Comparison of ENCODE assay signal across 27 cellular contexts in the genomic region with DNA sequence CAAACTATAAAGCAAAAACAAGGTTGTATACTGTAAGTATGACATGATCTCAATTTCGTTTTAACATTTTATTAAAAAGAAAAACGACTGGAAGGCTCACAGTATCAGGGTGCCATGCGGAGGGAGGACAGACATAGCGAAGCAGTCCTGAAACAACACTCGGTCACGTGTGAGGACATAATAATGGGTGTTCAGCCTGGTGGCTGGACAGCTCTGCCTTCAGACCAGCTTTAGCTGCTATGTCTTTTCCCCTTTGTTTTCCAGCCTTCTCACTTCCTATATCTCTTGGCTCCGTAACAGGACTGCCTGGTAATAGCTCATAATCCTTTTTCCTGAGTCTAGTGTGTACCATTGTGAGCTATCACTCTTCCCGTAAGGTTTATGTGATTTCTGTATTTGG. TPM values are rescaled to one million over a fixed set of nuclear protein-coding genes. Genes with fewer than 3 reads are reported as not detected.
DNase-seq lines count a peak whose midpoint lies in the region; ATAC-seq, FAIRE-seq and TF ChIP-seq lines count a peak whose summit lies in the region.
"Had no signal": no experiment of that assay in that cellular context is flagged by ENCODE, and none has a peak within 500 bp of the region (broad histone marks: within the 10 kb centered on the region; RNA-seq: fewer than 3 reads in every experiment).

No MANE protein-coding gene starts in this region.

- H3K23ac ChIP-seq in H1 (ENCODE audit: insufficient read length): no peak overlapping the region

- H3K36me3 Mint-ChIP-seq in immature natural killer cell: no peaks in the 10 kb centered on the region
- H3K36me3 Mint-ChIP-seq: CD4-positive, CD25-positive, alpha-beta regulatory T cell; CD8-positive, alpha-beta T cell had no signal

- no peak overlapping the region for H2BK5ac ChIP-seq in H1 (ENCODE audit: low read depth, low read length)

- H3K9me2 ChIP-seq in DOHH2 (replicated peaks; ENCODE audit: control insufficient read depth, low read length) (no peaks in the 10 kb centered on the region), SU-DHL-6 (replicated peaks; ENCODE audit: insufficient read depth, low read length) (no peaks in the 10 kb centered on the region)

- intact Hi-C loops in left lung (cut with DNase I): no loop called here

- no peaks in the 10 kb centered on the region for H3K79me2 ChIP-seq in DOHH2 (ENCODE audit: control insufficient read depth, low read length)
- no peaks in the 10 kb centered on the region for H3K79me2 ChIP-seq in SU-DHL-6 (ENCODE audit: insufficient read depth, low read length)
- H3K79me2 ChIP-seq in H1 (ENCODE audit: control insufficient read depth in 1 of 2, insufficient read depth in 2 of 2, low read length in 2 of 2): no peaks in the 10 kb centered on the region

- no peak overlapping the region for H3K56ac ChIP-seq in H1 (replicated peaks; ENCODE audit: insufficient read length, low read depth, low read length)

- H3K36me3 ChIP-seq in DOHH2 (ENCODE audit: control insufficient read depth, low read length) (no peaks in the 10 kb centered on the region), SU-DHL-6 (ENCODE audit: low read length) (no peaks in the 10 kb centered on the region; the same call in 1 of the 2 replicates), bronchial epithelial cell (ENCODE audit: control insufficient read depth, insufficient read depth, low read length) (no peaks in the 10 kb centered on the region), H1 (ENCODE audit: control insufficient read depth in 2 of 4, insufficient read depth in 4 of 4, low read length in 3 of 4) (no peaks in the 10 kb centered on the region), left lung (no peaks in the 10 kb centered on the region)
- H3K36me3 ChIP-seq: HAP-1 had no signal

- peaks cover under 1 to 3% (median 3%) of the 10 kb centered on the region in 3 donors for H3K27me3 Mint-ChIP-seq in immature natural killer cell (ENCODE audit: low read depth in 3 of 3)

- no peak overlapping the region for H3K14ac ChIP-seq in H1 (ENCODE audit: insufficient read length)

- no peak overlapping the region for H3K27ac Mint-ChIP-seq in immature natural killer cell
- H3K27ac Mint-ChIP-seq: CD4-positive, CD25-positive, alpha-beta regulatory T cell; CD8-positive, alpha-beta T cell; GM23338; HFFc6 had no signal

- H4K20me1 ChIP-seq in DOHH2 (ENCODE audit: control insufficient read depth, insufficient read depth, low read depth, low read length) (no peaks in the 10 kb centered on the region), SU-DHL-6 (ENCODE audit: low read depth, low read length) (no peaks in the 10 kb centered on the region), H1 (replicated peaks in 1 of 2; ENCODE audit: control insufficient read depth in 1 of 2, insufficient read depth in 2 of 2, low read length in 2 of 2) (no peaks in the 10 kb centered on the region)

- FAIRE-seq in bronchial epithelial cell (lab: Jason Lieb, UNC) (peak; percentile 87), H1 (lab: Jason Lieb, UNC) (no peak)
- FAIRE-seq: A549, GM12878, GM19239, H54 had no signal

- no peak overlapping the region for H2BK20ac ChIP-seq in H1 (ENCODE audit: low read length)

- H2AK5ac ChIP-seq in H1 (ENCODE audit: low read depth, low read length): no peak overlapping the region

- H3K9me3 ChIP-seq in DOHH2 (ENCODE audit: control insufficient read depth, insufficient read depth, low read length) (no peaks in the 10 kb centered on the region), SU-DHL-6 (ENCODE audit: insufficient read depth, low read length) (no peaks in the 10 kb centered on the region), H1 (ENCODE audit: insufficient read depth in 2 of 2, low read depth in 1 of 2, low read length in 1 of 2) (no peaks in the 10 kb centered on the region), left lung (no peaks in the 10 kb centered on the region)
- H3K9me3 ChIP-seq: A549, Caco-2, HAP-1 had no signal

- H4K91ac ChIP-seq in H1 (replicated peaks; ENCODE audit: insufficient read length, low read length): no peak overlapping the region

- peaks cover 16% of the 10 kb centered on the region for H3K4me1 ChIP-seq in DOHH2 (ENCODE audit: control insufficient read depth, low read length)
- H3K4me1 ChIP-seq in H1 (replicated peaks in 1 of 4; ENCODE audit: control insufficient read depth in 3 of 4, insufficient read depth in 4 of 4, low read length in 3 of 4): no peaks in the 10 kb centered on the region
- H3K4me1 ChIP-seq in left lung: no peaks in the 10 kb centered on the region
- H3K4me1 ChIP-seq: A549, Caco-2, HAP-1 had no signal

- no peak overlapping the region for H3K18ac ChIP-seq in H1 (ENCODE audit: extremely low read depth, low read length)

- H4K8ac ChIP-seq in H1 (ENCODE audit: extremely low read depth, insufficient read depth, low read length): no peak overlapping the region

- H3F3A ChIP-seq in DOHH2 (ENCODE audit: control insufficient read depth, insufficient read depth) (no peaks in the 10 kb centered on the region), SU-DHL-6 (ENCODE audit: insufficient read depth) (no peaks in the 10 kb centered on the region)

- H3K4me3 ChIP-seq in DOHH2 (ENCODE audit: low read length): no peak overlapping the region
- H3K4me3 ChIP-seq in SU-DHL-6 (ENCODE audit: insufficient read depth, low read length, poor library complexity, severe bottlenecking): no peak overlapping the region
- H3K4me3 ChIP-seq in bronchial epithelial cell (ENCODE audit: low read depth, low read length): no peak overlapping the region
- H3K4me3 ChIP-seq in H1 (ENCODE audit: extremely low read depth in 1 of 4, insufficient read depth in 2 of 4, low read depth in 3 of 4, low read length in 4 of 4): no peak overlapping the region
- no peak overlapping the region for H3K4me3 ChIP-seq in left lung
- H3K4me3 ChIP-seq: A549, GM12878, GM23338, HAP-1 had no signal

- no peak for TF ChIP-seq RAD21 in H1 (IDR thresholded peaks at IDR 0.05 in 1 of 2, conservative IDR thresholded peaks at IDR 0.05 in 1 of 2; ENCODE audit: low read depth in 2 of 2, low read length in 2 of 2)

- no peak overlapping the region for H3K27ac ChIP-seq in DOHH2 (ENCODE audit: low read depth, low read length)
- H3K27ac ChIP-seq in SU-DHL-6 (ENCODE audit: low read depth, low read length): peak overlapping the region; percentile 62; the same call in 1 of the 2 replicates
- H3K27ac ChIP-seq in H1 (ENCODE audit: low read depth, low read length): no peak overlapping the region
- H3K27ac ChIP-seq in left lung: no peak overlapping the region
- H3K27ac ChIP-seq: A549, C4-2B had no signal

- ATAC-seq in GM19351 (IDR thresholded peaks at IDR 0.05; ENCODE audit: unreplicated experiment): no peak
- no peak for ATAC-seq in left lung
- ATAC-seq: A549; CD8-positive, alpha-beta T cell; GM12878; GM23338 had no signal

- DNase-seq in bronchial epithelial cell (ENCODE audit: low read depth) (no peak), H1 (ENCODE audit: low read depth in 1 of 2, low spot score in 2 of 2) (no peak), left lung (no peak), immature natural killer cell (no peak), C1 segment of cervical spinal cord (lab: John Stamatoyannopoulos, UW) (no peak)
- DNase-seq: 8988T; ACHN; AML-193; Caco-2; CD4-positive, CD25-positive, alpha-beta regulatory T cell; CD8-positive, alpha-beta T cell; DMS153; DND-41; EL; GDM1; HFFc6 had no signal

- no peak overlapping the region for H3K4me3 Mint-ChIP-seq in immature natural killer cell
- H3K4me3 Mint-ChIP-seq: CD4-positive, CD25-positive, alpha-beta regulatory T cell; CD8-positive, alpha-beta T cell; GM23338; HFFc6 had no signal

- no peak overlapping the region for H4K5ac ChIP-seq in H1 (ENCODE audit: insufficient read length, low read depth, low read length)

- no peaks in the 10 kb centered on the region for H3K79me1 ChIP-seq in H1 (ENCODE audit: low read depth, low read length)

- H2BK120ac ChIP-seq in H1 (replicated peaks; ENCODE audit: low read depth, low read length): no peak overlapping the region

- no peak for TF ChIP-seq POLR2A in H1 (IDR thresholded peaks at IDR 0.05; ENCODE audit: control extremely low read depth in 1 of 2, low read depth in 2 of 2, low read length in 2 of 2)

- H2BK15ac ChIP-seq in H1 (ENCODE audit: low read length): no peak overlapping the region

- peaks cover 0 to 1% (median 0%) of the 10 kb centered on the region in 6 donors for H3K9me3 Mint-ChIP-seq in immature natural killer cell
- H3K9me3 Mint-ChIP-seq: CD8-positive, alpha-beta T cell; GM23338; HFFc6 had no signal

- no peak overlapping the region for H3K4ac ChIP-seq in H1 (replicated peaks; ENCODE audit: insufficient read length, low read depth, low read length)

- POLR2A ChIA-PET in H1 (lab: Charles Lee; ENCODE audit: partially characterized antibody): no interaction called here

- H2BK12ac ChIP-seq in H1 (ENCODE audit: low read depth, low read length): no peak overlapping the region

- no peaks in the 10 kb centered on the region for H3K23me2 ChIP-seq in H1 (ENCODE audit: low read depth, low read length)

- no peak overlapping the region for H3K9ac ChIP-seq in SU-DHL-6 (ENCODE audit: low read length)
- H3K9ac ChIP-seq in H1 (replicated peaks in 1 of 4; ENCODE audit: extremely low read depth in 1 of 4, low read depth in 3 of 4, low read length in 3 of 4): no peak overlapping the region

- no peaks in the 10 kb centered on the region for H3K4me1 Mint-ChIP-seq in immature natural killer cell
- H3K4me1 Mint-ChIP-seq: CD4-positive, CD25-positive, alpha-beta regulatory T cell; GM23338 had no signal

- H3K4me2 ChIP-seq in DOHH2 (ENCODE audit: low read length) (peak overlapping the region; percentile 64; the same call in 1 of the 2 replicates), SU-DHL-6 (ENCODE audit: low read depth, low read length, poor library complexity, severe bottlenecking) (peak overlapping the region; percentile 75), H1 (ENCODE audit: insufficient read depth in 1 of 2, low read depth in 2 of 2, low read length in 2 of 2) (no peak overlapping the region)
- H3K4me2 ChIP-seq: A549, GM23338 had no signal

- no peak overlapping the region for H2AFZ ChIP-seq in SU-DHL-6 (ENCODE audit: low read depth, low read length, severe bottlenecking)
- H2AFZ ChIP-seq in H1 (ENCODE audit: low read length): 0 out of 2 replicates have a peak overlapping the region, but pooled peaks have one; percentile 10
- H2AFZ ChIP-seq: GM23338 had no signal

- TF ChIP-seq CTCF in DOHH2 (IDR thresholded peaks at IDR 0.05; ENCODE audit: low read depth, low read length, poor library complexity, severe bottlenecking) (no peak), SU-DHL-6 (IDR thresholded peaks at IDR 0.05; ENCODE audit: insufficient read depth, low read length, poor library complexity, severe bottlenecking) (no peak), bronchial epithelial cell (IDR thresholded peaks at IDR 0.05; ENCODE audit: insufficient read depth, low read length, severe bottlenecking) (no peak), H1 (IDR thresholded peaks at IDR 0.05; ENCODE audit: control extremely low read depth in 1 of 3, insufficient read depth in 1 of 3, low read depth in 1 of 3, low read length in 3 of 3) (no peak), left lung (IDR thresholded peaks at IDR 0.05) (no peak)

- CTCF ChIA-PET in H1 (lab: Charles Lee; ENCODE audit: partially characterized antibody): interaction anchor here (0.9 kb wide), 1 partner anchor 62 kb away, joined by 5 read pairs; no protein-coding TSS in a partner anchor

- H3K27me3 ChIP-seq in DOHH2 (ENCODE audit: control insufficient read depth, low read length): no peaks in the 10 kb centered on the region
- no peaks in the 10 kb centered on the region for H3K27me3 ChIP-seq in SU-DHL-6 (ENCODE audit: low read length)
- peaks cover 2% of the 10 kb centered on the region for H3K27me3 ChIP-seq in bronchial epithelial cell (ENCODE audit: control insufficient read depth, insufficient read depth, low read length)
- no peaks in the 10 kb centered on the region for H3K27me3 ChIP-seq in H1 (replicated peaks in 1 of 4; ENCODE audit: control insufficient read depth in 3 of 4, extremely low read depth in 1 of 4, insufficient read depth in 3 of 4, low read length in 3 of 4)
- H3K27me3 ChIP-seq in left lung: peaks cover 4 to 18% of the 10 kb centered on the region in 2 donors

- no peak for TF ChIP-seq EP300 in H1 (IDR thresholded peaks at IDR 0.05; ENCODE audit: borderline replicate concordance in 1 of 2, low read depth in 2 of 2, low read length in 2 of 2)

- WGBS in H1 (ENCODE audit: extremely low coverage in 1 of 2, insufficient coverage in 1 of 2, insufficient read length in 1 of 2, insufficient replicate concordance in 2 of 2, low coverage in 1 of 2, low lambda C conversion rate in 2 of 2, missing lambda C conversion rate in 1 of 2), 2 experiments: 87% methylated on average over 8 of the region's 8 CpGs; no CpG with 5 or more reads in 1 of the 2 experiments

RNA-seq across cellular contexts. Expression of a gene that starts 18.4 kb away (rescaled TPM):
- total RNA-seq in bronchial epithelial cell: under 0.01 TPM in 1 of 2 replicates, not detected in the other
- not detected in 2 replicates for total RNA-seq in H1 (2021; fragmentation: NEBNext Ultra II Directional; extraction: Animal tissue kit (Norgen Biotek cat#: 25700))
- polyA plus RNA-seq in H1 (2011; rRNA removed): 0.02 TPM in 1 of 2 replicates, not detected in the other
- polyA plus RNA-seq in H1 (2011; cell fraction: cytosol; rRNA removed): 0.03 TPM
- 0.03 TPM for polyA plus RNA-seq in H1 (2011; cell fraction: nucleus; rRNA removed)
- not detected in 4 replicates for polyA plus RNA-seq in H1 (2012, experiment 1 of 2)
- not detected for polyA plus RNA-seq in H1 (2012, experiment 2 of 2)
- polyA plus RNA-seq in H1 (2013, experiment 1 of 2): not detected
- polyA plus RNA-seq in H1 (2013, experiment 2 of 2): not detected
- not detected in 2 replicates for polyA minus RNA-seq in H1 (2011; rRNA and poly(A)+ RNA removed)
- polyA minus RNA-seq in H1 (2011; cell fraction: cytosol; rRNA and poly(A)+ RNA removed): not detected
- polyA minus RNA-seq in H1 (2011; cell fraction: nucleus; rRNA and poly(A)+ RNA removed): not detected
- total RNA-seq in left lung: under 1 TPM in 1 of 2 donors, not detected in 1; 0.29 TPM
- not detected for polyA plus RNA-seq in immature natural killer cell
- total RNA-seq: Caco-2; CD4-positive, CD25-positive, alpha-beta regulatory T cell; CD8-positive, alpha-beta T cell; GM23338; HFFc6 had no signal
- polyA plus RNA-seq: BJ; CD4-positive, CD25-positive, alpha-beta regulatory T cell; GM12878; GM23338 had no signal

Comparison
In these comparisons a context has a peak if more than half of its experiments do, and no peak if none do; other contexts are left out.
1. H3K4me2 ChIP-seq: peak in DOHH2 (single experiment) and SU-DHL-6 (single experiment); none in H1 (0 of 2).